17 cellular contexts compared by ENCODE assay signal in the genomic region with DNA sequence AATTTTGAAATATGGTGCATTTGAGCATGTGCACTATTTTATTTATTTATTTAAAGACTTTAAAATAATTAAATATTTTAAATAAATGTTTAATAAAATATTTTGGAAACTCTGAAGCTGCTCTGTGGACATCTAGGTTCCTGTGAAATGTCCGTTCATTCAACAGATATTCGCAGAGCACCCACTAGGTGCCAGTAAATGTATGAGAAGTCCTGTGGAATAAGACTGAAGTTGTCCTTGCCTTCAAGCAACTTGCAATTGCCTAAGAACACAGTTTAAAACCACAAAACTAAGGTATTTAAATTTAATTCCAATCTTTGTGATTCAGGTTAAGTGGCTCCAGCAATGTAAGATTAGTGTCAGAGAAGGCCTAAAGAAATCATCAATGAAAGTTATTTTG.
DNase-seq lines count a peak whose midpoint lies in the region; ATAC-seq and TF ChIP-seq lines count a peak whose summit lies in the region.
"Had no signal": no experiment of that assay in that cellular context is flagged by ENCODE, and none has a peak within 500 bp of the region (broad histone marks: within the 10 kb centered on the region; RNA-seq: fewer than 3 reads in every experiment).

No MANE protein-coding gene starts in this region.

- H3K9me2 ChIP-seq in SK-N-SH: no peaks in the 10 kb centered on the region

- TF ChIP-seq CTCF in SK-N-SH (IDR thresholded peaks at IDR 0.05) (0 out of 2 replicates have a peak, but pooled peaks have one; percentile 12), fibroblast of villous mesenchyme (IDR thresholded peaks at IDR 0.05; ENCODE audit: insufficient read depth, low read depth, low read length) (peak; percentile 9)

- CTCF ChIA-PET in SK-N-SH (lab: Yijun Ruan, JAX): no interaction called here

- no peaks in the 10 kb centered on the region for H3K9me3 ChIP-seq in SK-N-SH
- H3K9me3 ChIP-seq: HAP-1, stomach had no signal

- TF ChIP-seq EP300 in SK-N-SH (IDR thresholded peaks at IDR 0.05; ENCODE audit: borderline replicate concordance in 1 of 2, low read depth in 1 of 2, low read length in 1 of 2): no peak

- H3K4me3 ChIP-seq in SK-N-SH (ENCODE audit: low read depth in 2 of 2, low read length in 1 of 2) (no peak overlapping the region), fibroblast of villous mesenchyme (ENCODE audit: low read depth, low read length) (no peak overlapping the region)
- H3K4me3 ChIP-seq: dorsolateral prefrontal cortex, HAP-1, heart left ventricle, stomach had no signal

- no peak for ATAC-seq in SK-N-SH treated with all-trans-retinoic acid at 6 μM for 48 hours
- ATAC-seq in stimulated activated naive CD8-positive, alpha-beta T cell treated with anti-CD3 and anti-CD28 coated beads, Interleukin-15, Interleukin-2, amounts not matched to agents 100 U/mL and 50 U/mL, for 24 hours: no peak
- ATAC-seq: esophagus mucosa had no signal

- H3F3A ChIP-seq in SK-N-SH (replicated peaks; ENCODE audit: insufficient read depth): no peaks in the 10 kb centered on the region

- no peaks in the 10 kb centered on the region for H3K4me1 ChIP-seq in SK-N-SH (ENCODE audit: control insufficient read depth in 1 of 2, insufficient read depth in 2 of 2, low read depth in 1 of 2, low read length in 1 of 2)
- H3K4me1 ChIP-seq: HAP-1, heart left ventricle, stomach had no signal

- H2AFZ ChIP-seq in SK-N-SH (ENCODE audit: low read depth): no peak overlapping the region

- no peak overlapping the region for H3K27ac ChIP-seq in SK-N-SH (ENCODE audit: low read depth in 2 of 2, low read length in 1 of 2)
- H3K27ac ChIP-seq: dorsolateral prefrontal cortex, heart left ventricle, stomach had no signal

- H3K4me2 ChIP-seq in SK-N-SH: no peak overlapping the region

- WGBS in SK-N-SH (ENCODE audit: low lambda C conversion rate): 23% methylated on average over 2 of the region's 2 CpGs

- H3K79me2 ChIP-seq in SK-N-SH (ENCODE audit: insufficient read depth): no peaks in the 10 kb centered on the region

- DNase-seq in SK-N-SH: no peak
- peak; percentile 4 for DNase-seq in SK-MEL-5 (ENCODE audit: low read depth, low spot score)
- DNase-seq in fibroblast of villous mesenchyme (ENCODE audit: low read depth): no peak
- no peak for DNase-seq in A172 (ENCODE audit: low spot score)
- no peak for DNase-seq in HuH-7 (ENCODE audit: low spot score)
- DNase-seq in HUDEP-2 (lab: John Stamatoyannopoulos, UW; ENCODE audit: unreplicated experiment in 76 of 76): no peak
- DNase-seq in stimulated activated naive CD8-positive, alpha-beta T cell treated with anti-CD3 and anti-CD28 coated beads, Interleukin-15, Interleukin-2, amounts not matched to agents 100 U/mL and 50 U/mL, for 24 hours: no peak
- DNase-seq: activated naive CD8-positive, alpha-beta T cell treated with anti-CD3 and anti-CD28 coated beads for 36 hours; activated T-cell treated with anti-CD3 and anti-CD28 coated beads, Interleukin-2, amount 50 U/mL, for 1 hour; dorsolateral prefrontal cortex; heart left ventricle; mesenchymal stem cell; SHP77 treated with DMSO at 0.1 percent for 48 hours; stomach had no signal

- no peaks in the 10 kb centered on the region for H4K20me1 ChIP-seq in SK-N-SH (ENCODE audit: insufficient read depth)

- no peak overlapping the region for H3K9ac ChIP-seq in SK-N-SH

- POLR2A ChIA-PET in SK-N-SH (lab: Yijun Ruan, JAX): no interaction called here

- no peak for TF ChIP-seq RAD21 in SK-N-SH (IDR thresholded peaks at IDR 0.05; ENCODE audit: low read length)

- no peaks in the 10 kb centered on the region for H3K27me3 ChIP-seq in SK-N-SH (ENCODE audit: insufficient read depth)
- H3K27me3 ChIP-seq: heart left ventricle, stomach had no signal

- in situ Hi-C loops in SK-MEL-5 (cut with HindIII; ENCODE audit: low pct_unique_long_range_greater_than_20kb, low sequenced_read_pairs): no loop called here

- no peaks in the 10 kb centered on the region for H3K36me3 ChIP-seq in SK-N-SH (replicated peaks in 1 of 2; ENCODE audit: control insufficient read depth in 1 of 2, insufficient read depth in 2 of 2, low read length in 1 of 2)
- H3K36me3 ChIP-seq: HAP-1, heart left ventricle, stomach had no signal

TF ChIP-seq in SK-N-SH, 30 proteins besides CTCF, POLR2A, EP300 and RAD21 (continues in another document):
- TF ChIP-seq NFIC (IDR thresholded peaks at IDR 0.05; ENCODE audit: borderline replicate concordance) (no peak), EZH2phosphoT487 (IDR thresholded peaks at IDR 0.05; ENCODE audit: borderline replicate concordance, low read depth) (no peak), MEF2A (IDR thresholded peaks at IDR 0.05; ENCODE audit: borderline replicate concordance, low read depth) (no peak)
- TF ChIP-seq, protein P1, sequence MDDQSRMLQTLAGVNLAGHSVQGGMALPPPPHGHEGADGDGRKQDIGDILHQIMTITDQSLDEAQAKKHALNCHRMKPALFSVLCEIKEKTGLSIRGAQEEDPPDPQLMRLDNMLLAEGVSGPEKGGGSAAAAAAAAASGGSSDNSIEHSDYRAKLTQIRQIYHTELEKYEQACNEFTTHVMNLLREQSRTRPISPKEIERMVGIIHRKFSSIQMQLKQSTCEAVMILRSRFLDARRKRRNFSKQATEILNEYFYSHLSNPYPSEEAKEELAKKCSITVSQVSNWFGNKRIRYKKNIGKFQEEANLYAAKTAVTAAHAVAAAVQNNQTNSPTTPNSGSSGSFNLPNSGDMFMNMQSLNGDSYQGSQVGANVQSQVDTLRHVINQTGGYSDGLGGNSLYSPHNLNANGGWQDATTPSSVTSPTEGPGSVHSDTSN (IDR thresholded peaks at IDR 0.05): no peak
- TF ChIP-seq, protein P2, sequence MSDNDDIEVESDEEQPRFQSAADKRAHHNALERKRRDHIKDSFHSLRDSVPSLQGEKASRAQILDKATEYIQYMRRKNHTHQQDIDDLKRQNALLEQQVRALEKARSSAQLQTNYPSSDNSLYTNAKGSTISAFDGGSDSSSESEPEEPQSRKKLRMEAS (IDR thresholded peaks at IDR 0.05; ENCODE audit: low read depth): no peak

TF ChIP-seq in SK-N-SH treated with all-trans-retinoic acid at 6 μM for 48 hours, 23 proteins besides CTCF, POLR2A, EP300 and RAD21 (continues in another document):
- TF ChIP-seq ZFP30 (CRISPR knock-in tag; IDR thresholded peaks at IDR 0.05) (no peak), ZNF70 (CRISPR knock-in tag; IDR thresholded peaks at IDR 0.05) (no peak), SNAI2 (CRISPR knock-in tag; IDR thresholded peaks at IDR 0.05) (no peak), ZFP3 (CRISPR knock-in tag; IDR thresholded peaks at IDR 0.05) (no peak), ZNF8 (CRISPR knock-in tag; IDR thresholded peaks at IDR 0.05) (no peak), ZC3H10 (CRISPR knock-in tag; IDR thresholded peaks at IDR 0.05) (no peak)
- TF ChIP-seq, protein P3, sequence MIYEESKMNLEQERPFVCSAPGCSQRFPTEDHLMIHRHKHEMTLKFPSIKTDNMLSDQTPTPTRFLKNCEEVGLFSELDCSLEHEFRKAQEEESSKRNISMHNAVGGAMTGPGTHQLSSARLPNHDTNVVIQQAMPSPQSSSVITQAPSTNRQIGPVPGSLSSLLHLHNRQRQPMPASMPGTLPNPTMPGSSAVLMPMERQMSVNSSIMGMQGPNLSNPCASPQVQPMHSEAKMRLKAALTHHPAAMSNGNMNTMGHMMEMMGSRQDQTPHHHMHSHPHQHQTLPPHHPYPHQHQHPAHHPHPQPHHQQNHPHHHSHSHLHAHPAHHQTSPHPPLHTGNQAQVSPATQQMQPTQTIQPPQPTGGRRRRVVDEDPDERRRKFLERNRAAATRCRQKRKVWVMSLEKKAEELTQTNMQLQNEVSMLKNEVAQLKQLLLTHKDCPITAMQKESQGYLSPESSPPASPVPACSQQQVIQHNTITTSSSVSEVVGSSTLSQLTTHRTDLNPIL (CRISPR knock-in tag; IDR thresholded peaks at IDR 0.05; ENCODE audit: low read depth): no peak
- TF ChIP-seq, protein P4, sequence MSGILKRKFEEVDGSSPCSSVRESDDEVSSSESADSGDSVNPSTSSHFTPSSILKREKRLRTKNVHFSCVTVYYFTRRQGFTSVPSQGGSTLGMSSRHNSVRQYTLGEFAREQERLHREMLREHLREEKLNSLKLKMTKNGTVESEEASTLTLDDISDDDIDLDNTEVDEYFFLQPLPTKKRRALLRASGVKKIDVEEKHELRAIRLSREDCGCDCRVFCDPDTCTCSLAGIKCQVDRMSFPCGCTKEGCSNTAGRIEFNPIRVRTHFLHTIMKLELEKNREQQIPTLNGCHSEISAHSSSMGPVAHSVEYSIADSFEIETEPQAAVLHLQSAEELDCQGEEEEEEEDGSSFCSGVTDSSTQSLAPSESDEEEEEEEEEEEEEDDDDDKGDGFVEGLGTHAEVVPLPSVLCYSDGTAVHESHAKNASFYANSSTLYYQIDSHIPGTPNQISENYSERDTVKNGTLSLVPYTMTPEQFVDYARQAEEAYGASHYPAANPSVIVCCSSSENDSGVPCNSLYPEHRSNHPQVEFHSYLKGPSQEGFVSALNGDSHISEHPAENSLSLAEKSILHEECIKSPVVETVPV (CRISPR knock-in tag; IDR thresholded peaks at IDR 0.05): no peak
- TF ChIP-seq, protein P5, sequence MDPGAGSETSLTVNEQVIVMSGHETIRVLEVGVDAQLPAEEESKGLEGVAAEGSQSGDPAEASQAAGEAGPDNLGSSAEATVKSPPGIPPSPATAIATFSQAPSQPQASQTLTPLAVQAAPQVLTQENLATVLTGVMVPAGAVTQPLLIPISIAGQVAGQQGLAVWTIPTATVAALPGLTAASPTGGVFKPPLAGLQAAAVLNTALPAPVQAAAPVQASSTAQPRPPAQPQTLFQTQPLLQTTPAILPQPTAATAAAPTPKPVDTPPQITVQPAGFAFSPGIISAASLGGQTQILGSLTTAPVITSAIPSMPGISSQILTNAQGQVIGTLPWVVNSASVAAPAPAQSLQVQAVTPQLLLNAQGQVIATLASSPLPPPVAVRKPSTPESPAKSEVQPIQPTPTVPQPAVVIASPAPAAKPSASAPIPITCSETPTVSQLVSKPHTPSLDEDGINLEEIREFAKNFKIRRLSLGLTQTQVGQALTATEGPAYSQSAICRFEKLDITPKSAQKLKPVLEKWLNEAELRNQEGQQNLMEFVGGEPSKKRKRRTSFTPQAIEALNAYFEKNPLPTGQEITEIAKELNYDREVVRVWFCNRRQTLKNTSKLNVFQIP (CRISPR knock-in tag; IDR thresholded peaks at IDR 0.05; ENCODE audit: borderline replicate concordance, low read depth): no peak
